Comparison of ENCODE assay signal across 9 cellular contexts in the genomic region with DNA sequence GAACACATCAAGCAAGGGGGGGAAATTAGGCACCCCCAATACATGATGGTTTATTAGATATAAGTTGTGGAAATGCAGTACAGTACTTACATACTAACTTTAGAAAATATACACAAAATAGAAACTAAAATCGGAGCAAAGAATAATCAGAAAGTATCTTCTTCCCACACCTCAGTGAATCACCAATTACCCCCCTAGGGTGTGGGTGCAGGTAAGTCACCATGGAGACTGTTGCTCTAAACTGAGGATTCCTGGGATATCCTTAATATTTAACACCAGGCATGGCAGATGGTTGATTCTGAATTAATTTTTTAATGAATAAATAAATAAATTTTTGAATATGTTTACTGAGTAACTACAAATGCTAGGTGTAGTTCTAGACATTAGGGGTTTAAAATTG.
"Had no signal": no experiment of that assay in that cellular context is flagged by ENCODE, and none has a peak within 500 bp of the region (broad histone marks: within the 10 kb centered on the region; RNA-seq: fewer than 3 reads in every experiment).

No MANE protein-coding gene starts in this region.

- H3K27ac Mint-ChIP-seq: GM23338, H9, HFFc6 had no signal

- H3K36me3 ChIP-seq: HAP-1 had no signal

- ATAC-seq: GM23338, HCT116 had no signal

- H3K4me3 ChIP-seq: GM23248, GM23338, HAP-1 had no signal

- H3K4me3 Mint-ChIP-seq: GM23338, H9, HFFc6 had no signal

- H3K4me1 ChIP-seq: HAP-1 had no signal

- DNase-seq: GM23248, GOT3, H7, H9, HCEC 1CT, HFFc6 had no signal

- H3K9me3 Mint-ChIP-seq: GM23338 had no signal

- H3K4me2 ChIP-seq: GM23338 had no signal

- H2AFZ ChIP-seq: GM23248, GM23338 had no signal

- H3K27ac ChIP-seq: GM23248 had no signal

- H3K9me3 ChIP-seq: HAP-1 had no signal
